ENCODE assay signal across 11 cellular contexts in the genomic region with DNA sequence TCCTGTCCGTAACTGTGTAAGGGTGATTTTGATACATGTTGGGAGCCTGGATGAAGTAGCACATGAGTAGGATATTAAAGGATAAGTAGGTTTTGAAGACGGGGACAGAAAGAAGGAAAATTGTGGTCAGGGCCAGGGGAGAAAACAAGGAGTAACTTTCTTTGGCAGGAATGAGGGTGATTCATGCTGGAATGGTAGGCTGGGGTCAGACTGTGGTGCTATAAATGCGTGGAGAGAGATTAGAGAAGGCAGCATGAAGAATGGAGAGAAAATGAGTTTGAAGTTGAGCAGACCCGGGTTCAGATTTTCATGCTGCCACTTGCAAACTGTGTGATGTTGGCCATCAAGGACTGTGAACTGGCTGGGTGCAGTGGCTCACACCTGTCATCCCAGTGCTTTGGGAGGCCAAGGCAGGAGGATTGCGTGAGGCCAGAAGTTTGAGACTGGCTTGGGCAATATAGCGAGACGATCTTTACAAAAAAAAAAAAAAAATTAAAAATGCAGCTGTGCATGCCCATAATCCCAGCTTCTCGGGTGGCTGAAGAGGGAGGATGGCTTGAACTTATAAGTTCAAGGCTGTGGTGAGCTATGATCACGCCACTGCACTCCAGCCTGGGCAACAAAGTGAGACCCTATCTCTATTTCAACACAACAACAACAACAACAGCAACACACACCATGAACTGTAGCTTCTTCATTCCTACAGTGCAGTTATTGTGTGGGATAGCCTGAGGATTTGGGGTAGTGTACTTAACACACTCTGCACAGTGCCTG. TPM values are rescaled to one million over a fixed set of nuclear protein-coding genes. Genes with fewer than 3 reads are reported as not detected.
DNase-seq lines count a peak whose midpoint lies in the region; ATAC-seq and TF ChIP-seq lines count a peak whose summit lies in the region.
"Had no signal": no experiment of that assay in that cellular context is flagged by ENCODE, and none has a peak within 500 bp of the region (broad histone marks: within the 10 kb centered on the region; RNA-seq: fewer than 3 reads in every experiment).

No MANE protein-coding gene starts in this region.

- H3K4me1 ChIP-seq in thyroid gland: peaks cover 98 to 100% of the 10 kb centered on the region in 2 donors

- ATAC-seq in GM18909 (IDR thresholded peaks at IDR 0.05; ENCODE audit: poor library complexity, unreplicated experiment): no peak

- H3K27me3 ChIP-seq in dorsolateral prefrontal cortex (no peaks in the 10 kb centered on the region), thyroid gland (no peaks in the 10 kb centered on the region)

- TF ChIP-seq CTCF in dorsolateral prefrontal cortex (IDR thresholded peaks at IDR 0.05 in 54 of 56, conservative IDR thresholded peaks at IDR 0.05 in 2 of 56; ENCODE audit: low read depth in 1 of 56, partially characterized antibody in 56 of 56): no peak
- no peak for TF ChIP-seq CTCF in thyroid gland (IDR thresholded peaks at IDR 0.05)

- no peaks in the 10 kb centered on the region for H3K9me3 ChIP-seq in thyroid gland

- TF ChIP-seq POLR2A in thyroid gland (IDR thresholded peaks at IDR 0.05): no peak

- intact Hi-C loops in dorsolateral prefrontal cortex (cut with DNase I): no loop called here
- intact Hi-C loops in thyroid gland (cut with DNase I): no loop called here

- H3K4me3 ChIP-seq in dorsolateral prefrontal cortex (peak overlapping the region in 6 of 59 donors; percentile 12 to 34 (median 32)), thyroid gland (replicated peaks in 1 of 3) (no peak overlapping the region)

- peaks cover 9 to 28% of the 10 kb centered on the region in 2 donors for H3K36me3 ChIP-seq in thyroid gland

- 82 to 84% methylated on average over 9 of the region's 9 CpGs for WGBS in thyroid gland, 2 donors

- DNase-seq in OCI-M1 (lab: John Stamatoyannopoulos, UW) (peak; percentile 64), dorsolateral prefrontal cortex (peak in 1 of 10 donors; percentile 36), mesenteric fat pad (ENCODE audit: low spot score) (peak; percentile 26), thyroid gland (no peak), midbrain (lab: John Stamatoyannopoulos, UW) (no peak), NCI-H1694 treated with DMSO at 0.1 percent for 48 hours (lab: John Stamatoyannopoulos, UW) (no peak)
- DNase-seq in stimulated activated CD4-positive, alpha-beta T cell treated with anti-CD3 and anti-CD28 coated beads, Interleukin-12 subunit alpha, Interleukin-12 subunit beta, amount 100 ng/mL, for 4 hours: no peak
- DNase-seq: DND-41, hippocampal formation, NCI-H774 had no signal

- H3K27ac ChIP-seq in dorsolateral prefrontal cortex: peak overlapping the region in 46 of 59 donors; percentile 12 to 93 (median 71)
- H3K27ac ChIP-seq in thyroid gland: peak overlapping the region; percentile 92 to 97 (median 97)

RNA-seq across cellular contexts. Expression of gene ZBTB16, which starts 22.3 kb away (rescaled TPM):
- total RNA-seq in dorsolateral prefrontal cortex (100 to 1,000 TPM in 118 of 120 experiments, 10 to 100 TPM in 2; 78.3 to 259 (median 179) TPM), mesenteric fat pad (196 TPM), thyroid gland (100 to 1,000 TPM; 157 to 385 (median 177) TPM)

Comparison
In these comparisons a context has a peak if more than half of its experiments do, and no peak if none do; other contexts are left out.
1. DNase-seq: peak in OCI-M1 (single experiment) and mesenteric fat pad (single experiment); none in thyroid gland (0 of 2), stimulated activated CD4-positive, alpha-beta T cell treated with anti-CD3 and anti-CD28 coated beads, Interleukin-12 subunit alpha, Interleukin-12 subunit beta, amount 100 ng/mL, for 4 hours (single experiment), midbrain (single experiment) and NCI-H1694 treated with DMSO at 0.1 percent for 48 hours (single experiment).